21 cellular contexts compared by ENCODE assay signal in genomic region chr3:141446737-141447136, GRCh38.
"Had no signal": no experiment of that assay in that cellular context is flagged by ENCODE, and none has a peak within 500 bp of the region (broad histone marks: within the 10 kb centered on the region; RNA-seq: fewer than 3 reads in every experiment).

No MANE protein-coding gene starts in this region.

- H3K4me3 ChIP-seq: MG63, SJSA1, SK-N-MC had no signal

- H3K27ac ChIP-seq: SJSA1, SK-N-MC had no signal

- H3K27me3 ChIP-seq: MG63, SJSA1 had no signal

- H3K9me3 ChIP-seq: SJSA1 had no signal

- DNase-seq: KBM-7, MG63, NCI-H1092, NCI-H1105 treated with DMSO at 0.1 percent for 48 hours, NCI-H1417 treated with DMSO at 0.1 percent for 48 hours, NCI-H146, NCI-H1694 treated with DMSO at 0.1 percent for 48 hours, NCI-H1930, NCI-H2081, NCI-H2107, NCI-H2171 treated with DMSO at 0.1 percent for 48 hours, NCI-H345, NCI-H446 treated with DMSO at 0.1 percent for 48 hours, NCI-H510A treated with DMSO at 0.1 percent for 48 hours, NCI-H526, Right ventricle myocardium superior, RPMI8226, SIG-M5 had no signal

- FAIRE-seq: RCC 7860 had no signal
